22 cellular contexts compared by ENCODE assay signal in genomic region chr7:140609646-140610045, GRCh38. TPM values are rescaled to one million over a fixed set of nuclear protein-coding genes. Genes with fewer than 3 reads are reported as not detected.
DNase-seq lines count a peak whose midpoint lies in the region; ATAC-seq, FAIRE-seq and TF ChIP-seq lines count a peak whose summit lies in the region.
"Had no signal": no experiment of that assay in that cellular context is flagged by ENCODE, and none has a peak within 500 bp of the region (broad histone marks: within the 10 kb centered on the region; RNA-seq: fewer than 3 reads in every experiment).

No MANE protein-coding gene starts in this region.

- no peak overlapping the region for H3K4me3 ChIP-seq in PC-9
- H3K4me3 ChIP-seq in bronchial epithelial cell (ENCODE audit: low read depth, low read length) = no peak overlapping the region
- H3K4me3 ChIP-seq: gastrocnemius medialis, neural progenitor cell, suprapubic skin had no signal

- H3K36me3 ChIP-seq in PC-9 (ENCODE audit: low read depth) = no peaks in the 10 kb centered on the region
- no peaks in the 10 kb centered on the region for H3K36me3 ChIP-seq in bronchial epithelial cell (ENCODE audit: control insufficient read depth, insufficient read depth, low read length)
- H3K36me3 ChIP-seq: gastrocnemius medialis, neural progenitor cell, suprapubic skin had no signal

- POLR2A ChIA-PET in PC-9 (lab: Charles Lee; ENCODE audit: unreplicated experiment) = interaction anchor here (0.6 kb wide), 1 partner anchor 1127 kb away, joined by 5 read pairs; no protein-coding TSS in a partner anchor

- H3F3A ChIP-seq in PC-9 (ENCODE audit: insufficient read depth, low read depth) = peaks cover 22% of the 10 kb centered on the region

- H3K27ac ChIP-seq in PC-9 = peak overlapping the region; percentile 71
- H3K27ac ChIP-seq: HL-60, neural progenitor cell, suprapubic skin had no signal

- no peaks in the 10 kb centered on the region for H3K27me3 Mint-ChIP-seq in activated T-helper 17 cell treated with anti-CD3 and anti-CD28 coated beads, Interleukin-2, amount 50 U/mL, for 72 hours
- H3K27me3 Mint-ChIP-seq: CD4-positive, alpha-beta T cell had no signal

- H3K4me2 ChIP-seq in PC-9 = peak overlapping the region; percentile 1; the same call in 1 of the 2 replicates
- H3K4me2 ChIP-seq: neural progenitor cell had no signal

- no peaks in the 10 kb centered on the region for H4K20me1 ChIP-seq in PC-9 (ENCODE audit: insufficient read depth)

- H3K9me2 ChIP-seq in PC-9 (ENCODE audit: insufficient read depth) = no peaks in the 10 kb centered on the region

- DNase-seq in AG20443 (ENCODE audit: low spot score) (peak; percentile 57), PC-9 (peak in 1 of 2 experiments; percentile 63), bronchial epithelial cell (ENCODE audit: low read depth) (peak; percentile 56), glomerular visceral epithelial cell (ENCODE audit: extremely low spot score) (peak; percentile 30), DMS114 treated with DMSO at 0.1 percent for 48 hours (lab: John Stamatoyannopoulos, UW; ENCODE audit: unreplicated experiment) (no peak)
- DNase-seq: activated CD4-positive, alpha-beta T cell treated with anti-CD3 and anti-CD28 coated beads, Interleukin-2, amount 10 ng/mL, durations not matched to agents 7 days and 5 days; amygdala; CD4-positive, alpha-beta T cell; DMS153; endodermal cell; gastrocnemius medialis; left colon; NCI-H187 treated with DMSO at 0.1 percent for 48 hours; NCI-H345; stimulated activated CD4-positive, alpha-beta T cell treated with anti-CD3 and anti-CD28 coated beads, Interleukin-12 subunit alpha, Interleukin-12 subunit beta, amount 100 ng/mL, for 4 hours had no signal

- no peaks in the 10 kb centered on the region for H3K79me2 ChIP-seq in PC-9 (ENCODE audit: low read depth)

- CTCF ChIA-PET in PC-9 (lab: Charles Lee) = no interaction called here

- ATAC-seq in HG02642 (IDR thresholded peaks at IDR 0.05; ENCODE audit: poor library complexity, unreplicated experiment) (no peak), GM18870 (IDR thresholded peaks at IDR 0.05; ENCODE audit: unreplicated experiment) (no peak)
- ATAC-seq in activated T-helper 17 cell treated with anti-CD3 and anti-CD28 coated beads, Interleukin-2, amount 50 U/mL, for 72 hours (replicated peaks) = no peak
- ATAC-seq: gastrocnemius medialis, left colon had no signal

- no peaks in the 10 kb centered on the region for H3K9me3 Mint-ChIP-seq in activated T-helper 17 cell treated with anti-CD3 and anti-CD28 coated beads, Interleukin-2, amount 50 U/mL, for 72 hours
- H3K9me3 Mint-ChIP-seq: activated CD4-positive, alpha-beta T cell treated with anti-CD3 and anti-CD28 coated beads, Interleukin-2, amount 10 ng/mL, durations not matched to agents 7 days and 5 days; CD4-positive, alpha-beta T cell; endodermal cell; neural progenitor cell had no signal

- H3K4me3 Mint-ChIP-seq in activated T-helper 17 cell treated with anti-CD3 and anti-CD28 coated beads, Interleukin-2, amount 50 U/mL, for 72 hours = no peak overlapping the region
- H3K4me3 Mint-ChIP-seq: activated CD4-positive, alpha-beta T cell treated with anti-CD3 and anti-CD28 coated beads, Interleukin-2, amount 10 ng/mL, durations not matched to agents 7 days and 5 days; CD4-positive, alpha-beta T cell; endodermal cell; neural progenitor cell had no signal

- H2AFZ ChIP-seq in PC-9 = no peak overlapping the region
- H2AFZ ChIP-seq: neural progenitor cell had no signal

- H3K4me1 Mint-ChIP-seq in activated T-helper 17 cell treated with anti-CD3 and anti-CD28 coated beads, Interleukin-2, amount 50 U/mL, for 72 hours = no peaks in the 10 kb centered on the region
- H3K4me1 Mint-ChIP-seq: activated CD4-positive, alpha-beta T cell treated with anti-CD3 and anti-CD28 coated beads, Interleukin-2, amount 10 ng/mL, durations not matched to agents 7 days and 5 days; endodermal cell had no signal

- no peak for TF ChIP-seq CTCF in PC-9 (conservative IDR thresholded peaks at IDR 0.05)
- TF ChIP-seq CTCF in bronchial epithelial cell (IDR thresholded peaks at IDR 0.05; ENCODE audit: insufficient read depth, low read length, severe bottlenecking) = no peak

- H3K27me3 ChIP-seq in PC-9 (ENCODE audit: insufficient read depth, low read depth) (no peaks in the 10 kb centered on the region), bronchial epithelial cell (ENCODE audit: control insufficient read depth, insufficient read depth, low read length) (no peaks in the 10 kb centered on the region)
- H3K27me3 ChIP-seq: gastrocnemius medialis, neural progenitor cell, suprapubic skin had no signal

- no TSS peak for BruUV-seq in PC-9 (replicated peaks; lab: Mats Ljungman, UMichigan)

- H3K27ac Mint-ChIP-seq in activated T-helper 17 cell treated with anti-CD3 and anti-CD28 coated beads, Interleukin-2, amount 50 U/mL, for 72 hours = no peak overlapping the region
- H3K27ac Mint-ChIP-seq: activated CD4-positive, alpha-beta T cell treated with anti-CD3 and anti-CD28 coated beads, Interleukin-2, amount 10 ng/mL, durations not matched to agents 7 days and 5 days; CD4-positive, alpha-beta T cell; endodermal cell; neural progenitor cell had no signal

- H3K36me3 Mint-ChIP-seq in activated T-helper 17 cell treated with anti-CD3 and anti-CD28 coated beads, Interleukin-2, amount 50 U/mL, for 72 hours (ENCODE audit: low read depth) = no peaks in the 10 kb centered on the region

- no peak for FAIRE-seq in bronchial epithelial cell (lab: Jason Lieb, UNC)
- FAIRE-seq: GM12892 had no signal

- H3K9me3 ChIP-seq in PC-9 (ENCODE audit: insufficient read depth, low read depth) = no peaks in the 10 kb centered on the region
- H3K9me3 ChIP-seq: gastrocnemius medialis, suprapubic skin had no signal

- intact Hi-C loops in PC-9 (cut with micrococcal nuclease; ENCODE audit: unreplicated experiment) = no loop called here

- peaks cover 42% of the 10 kb centered on the region for H3K4me1 ChIP-seq in PC-9 (replicated peaks; ENCODE audit: insufficient read depth)
- H3K4me1 ChIP-seq: neural progenitor cell, suprapubic skin had no signal

RNA-seq across cellular contexts. Expression of gene DENND2A, which starts 31.0 kb away (rescaled TPM):
- total RNA-seq in PC-9 (2021) = 3.7 and 4.2 TPM in 2 replicates
- 0.26 TPM in 1 of 2 replicates, not detected in the other for total RNA-seq in bronchial epithelial cell
- total RNA-seq in activated T-helper 17 cell treated with anti-CD3 and anti-CD28 coated beads, Interleukin-2, amount 50 U/mL, for 72 hours = not detected
- total RNA-seq: activated CD4-positive, alpha-beta T cell treated with anti-CD3 and anti-CD28 coated beads, Interleukin-2, amount 10 ng/mL, durations not matched to agents 7 days and 5 days; CD4-positive, alpha-beta T cell had no signal
